Comparison of ENCODE assay signal across 18 cellular contexts in genomic region chr11:14058061-14058460, GRCh38.
A peak's percentile ranks its signal among the peaks of the same experiment; 100 is the strongest.
DNase-seq lines count a peak whose midpoint lies in the region; ATAC-seq, FAIRE-seq and TF ChIP-seq lines count a peak whose summit lies in the region.
"Had no signal": no experiment of that assay in that cellular context is flagged by ENCODE, and none has a peak within 500 bp of the region (broad histone marks: within the 10 kb centered on the region; RNA-seq: fewer than 3 reads in every experiment).

No MANE protein-coding gene starts in this region.

- H3K9me3 Mint-ChIP-seq in MCF 10A (ENCODE audit: unreplicated experiment): no peaks in the 10 kb centered on the region
- H3K9me3 Mint-ChIP-seq: IgD-negative memory B cell had no signal

- ATAC-seq in GM19351 (IDR thresholded peaks at IDR 0.05; ENCODE audit: unreplicated experiment) (no peak), HG02610 (IDR thresholded peaks at IDR 0.05; ENCODE audit: unreplicated experiment) (no peak)
- ATAC-seq: HCT116 had no signal

- H3K27me3 ChIP-seq in breast epithelium (no peaks in the 10 kb centered on the region), keratinocyte (ENCODE audit: control insufficient read depth, extremely low read depth, insufficient read depth, low read length) (no peaks in the 10 kb centered on the region)
- H3K27me3 ChIP-seq: BLaER1 had no signal

- no TSS peak for BruUV-seq in MCF 10A (replicated peaks; lab: Mats Ljungman, UMichigan)

- H3K4me2 ChIP-seq in keratinocyte (ENCODE audit: control insufficient read depth, extremely low read depth, insufficient read depth, low read depth, low read length): no peak overlapping the region
- H3K4me2 ChIP-seq: BLaER1 had no signal

- H3K9me3 ChIP-seq in breast epithelium (no peaks in the 10 kb centered on the region), keratinocyte (ENCODE audit: control insufficient read depth, low read depth, low read length) (no peaks in the 10 kb centered on the region)
- H3K9me3 ChIP-seq: BLaER1, Caco-2 had no signal

- H3K27ac Mint-ChIP-seq in MCF 10A (ENCODE audit: low read depth, unreplicated experiment): no peak overlapping the region
- H3K27ac Mint-ChIP-seq: IgD-negative memory B cell had no signal

- H4K20me1 ChIP-seq in keratinocyte (ENCODE audit: control insufficient read depth, extremely low read depth, insufficient read depth, low read length): no peaks in the 10 kb centered on the region
- H4K20me1 ChIP-seq: BLaER1 had no signal

- no peak for TF ChIP-seq CTCF in breast epithelium (IDR thresholded peaks at IDR 0.05)
- TF ChIP-seq CTCF in MCF 10A (IDR thresholded peaks at IDR 0.05; ENCODE audit: unreplicated experiment): no peak
- TF ChIP-seq CTCF in keratinocyte (optimal IDR thresholded peaks at IDR 0.05 in 1 of 3, IDR thresholded peaks at IDR 0.05 in 1 of 3, conservative IDR thresholded peaks at IDR 0.05 in 1 of 3; ENCODE audit: extremely low read depth in 1 of 3, insufficient read depth in 2 of 3, low read length in 3 of 3): no peak

- H3K4me1 ChIP-seq in breast epithelium (no peaks in the 10 kb centered on the region), keratinocyte (ENCODE audit: control insufficient read depth, extremely low read depth, insufficient read depth, low read length) (peaks cover 3% of the 10 kb centered on the region)

- no peaks in the 10 kb centered on the region for H3K4me1 Mint-ChIP-seq in MCF 10A (ENCODE audit: insufficient read depth, unreplicated experiment)
- H3K4me1 Mint-ChIP-seq: IgD-negative memory B cell had no signal

- no peak for TF ChIP-seq POLR2A in breast epithelium (IDR thresholded peaks at IDR 0.05)

- FAIRE-seq in keratinocyte (lab: Jason Lieb, UNC): peak; percentile 29
- FAIRE-seq: GM19239, H54 had no signal

- H3K27me3 Mint-ChIP-seq in MCF 10A (ENCODE audit: insufficient read depth, unreplicated experiment): peaks cover 41% of the 10 kb centered on the region

- no peaks in the 10 kb centered on the region for H3K36me3 Mint-ChIP-seq in MCF 10A (ENCODE audit: insufficient read depth, unreplicated experiment)

- H3K9ac ChIP-seq in keratinocyte (ENCODE audit: control insufficient read depth, extremely low read depth, insufficient read depth, low read length): no peak overlapping the region
- H3K9ac ChIP-seq: BLaER1 had no signal

- CTCF ChIA-PET in MCF 10A (lab: Yijun Ruan, JAX): interaction anchor here (0.7 to 1.7 kb wide), 2 partner anchors 8 to 91 kb away, joined by 3 to 4 read pairs; no protein-coding TSS in a partner anchor

- dilution Hi-C loops in keratinocyte (cut with MboI; ENCODE audit: extremely low pct_ligation_motif_present, low sequenced_read_pairs): no loop called here

- intact Hi-C loops in breast epithelium (cut with DNase I; ENCODE audit: low total_unique reads) (no loop called here), MCF 10A (cut with micrococcal nuclease) (no loop called here)

- H3K9me1 ChIP-seq in keratinocyte (ENCODE audit: control insufficient read depth, extremely low read depth, insufficient read depth, low read length): no peaks in the 10 kb centered on the region

- H3K36me3 ChIP-seq in breast epithelium (no peaks in the 10 kb centered on the region), keratinocyte (ENCODE audit: control insufficient read depth in 2 of 2, extremely low read depth in 1 of 2, insufficient read depth in 2 of 2, low read length in 2 of 2) (no peaks in the 10 kb centered on the region)
- H3K36me3 ChIP-seq: BLaER1 had no signal

- H3K27ac ChIP-seq in breast epithelium (peak overlapping the region; percentile 29 to 59), keratinocyte (ENCODE audit: control insufficient read depth, insufficient read depth, low read length) (no peak overlapping the region)
- H3K27ac ChIP-seq: BLaER1 had no signal

- H3K79me2 ChIP-seq in keratinocyte (ENCODE audit: control insufficient read depth, insufficient read depth, low read length): no peaks in the 10 kb centered on the region

- POLR2A ChIA-PET in MCF 10A (lab: Yijun Ruan, JAX): no interaction called here

- DNase-seq in breast epithelium (ENCODE audit: low spot score in 2 of 2) (peak in 1 of 2 donors; percentile 59), MCF 10A (ENCODE audit: unreplicated experiment) (no peak), cerebellar cortex (ENCODE audit: low spot score) (peak; percentile 18), keratinocyte (ENCODE audit: low read depth, low spot score) (no peak), iPS-NIHi7 (ENCODE audit: extremely low spot score) (no peak)
- DNase-seq: 8988T; AML-193; Caco-2; CD8-positive, alpha-beta memory T cell; DND-41; GF-D8 had no signal

- H3K4me3 ChIP-seq in breast epithelium (no peak overlapping the region), keratinocyte (ENCODE audit: control insufficient read depth in 2 of 3, extremely low read depth in 1 of 3, insufficient read depth in 2 of 3, low read depth in 1 of 3, low read length in 3 of 3) (no peak overlapping the region)
- H3K4me3 ChIP-seq: BLaER1 had no signal

- no peak overlapping the region for H2AFZ ChIP-seq in keratinocyte (ENCODE audit: control insufficient read depth, low read length)

- H3K4me3 Mint-ChIP-seq in MCF 10A (ENCODE audit: unreplicated experiment): no peak overlapping the region
- H3K4me3 Mint-ChIP-seq: CD8-positive, alpha-beta memory T cell; IgD-negative memory B cell had no signal
